In genomic region chr2:237695201-237695780, GRCh38 we compare ENCODE assay signal across 2 cellular contexts.
TF ChIP-seq lines count a peak whose summit lies in the region.

No MANE protein-coding gene starts in this region.

TF ChIP-seq in GM23338, 12 proteins besides CTCF, POLR2A, EP300 and RAD21 (continued from another document):
- TF ChIP-seq, protein P1, sequence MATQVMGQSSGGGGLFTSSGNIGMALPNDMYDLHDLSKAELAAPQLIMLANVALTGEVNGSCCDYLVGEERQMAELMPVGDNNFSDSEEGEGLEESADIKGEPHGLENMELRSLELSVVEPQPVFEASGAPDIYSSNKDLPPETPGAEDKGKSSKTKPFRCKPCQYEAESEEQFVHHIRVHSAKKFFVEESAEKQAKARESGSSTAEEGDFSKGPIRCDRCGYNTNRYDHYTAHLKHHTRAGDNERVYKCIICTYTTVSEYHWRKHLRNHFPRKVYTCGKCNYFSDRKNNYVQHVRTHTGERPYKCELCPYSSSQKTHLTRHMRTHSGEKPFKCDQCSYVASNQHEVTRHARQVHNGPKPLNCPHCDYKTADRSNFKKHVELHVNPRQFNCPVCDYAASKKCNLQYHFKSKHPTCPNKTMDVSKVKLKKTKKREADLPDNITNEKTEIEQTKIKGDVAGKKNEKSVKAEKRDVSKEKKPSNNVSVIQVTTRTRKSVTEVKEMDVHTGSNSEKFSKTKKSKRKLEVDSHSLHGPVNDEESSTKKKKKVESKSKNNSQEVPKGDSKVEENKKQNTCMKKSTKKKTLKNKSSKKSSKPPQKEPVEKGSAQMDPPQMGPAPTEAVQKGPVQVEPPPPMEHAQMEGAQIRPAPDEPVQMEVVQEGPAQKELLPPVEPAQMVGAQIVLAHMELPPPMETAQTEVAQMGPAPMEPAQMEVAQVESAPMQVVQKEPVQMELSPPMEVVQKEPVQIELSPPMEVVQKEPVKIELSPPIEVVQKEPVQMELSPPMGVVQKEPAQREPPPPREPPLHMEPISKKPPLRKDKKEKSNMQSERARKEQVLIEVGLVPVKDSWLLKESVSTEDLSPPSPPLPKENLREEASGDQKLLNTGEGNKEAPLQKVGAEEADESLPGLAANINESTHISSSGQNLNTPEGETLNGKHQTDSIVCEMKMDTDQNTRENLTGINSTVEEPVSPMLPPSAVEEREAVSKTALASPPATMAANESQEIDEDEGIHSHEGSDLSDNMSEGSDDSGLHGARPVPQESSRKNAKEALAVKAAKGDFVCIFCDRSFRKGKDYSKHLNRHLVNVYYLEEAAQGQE (IDR thresholded peaks at IDR 0.05; ENCODE audit: unreplicated experiment): no peak
- TF ChIP-seq ZNF331 (CRISPR knock-in tag; IDR thresholded peaks at IDR 0.05; ENCODE audit: low read depth): no peak
- no peak for TF ChIP-seq EZH2 (IDR thresholded peaks at IDR 0.05; ENCODE audit: low read depth, unreplicated experiment)
- TF ChIP-seq STAT1 (IDR thresholded peaks at IDR 0.05; ENCODE audit: unreplicated experiment): no peak
- TF ChIP-seq POLR2AphosphoS5 (IDR thresholded peaks at IDR 0.05; ENCODE audit: low read depth): no peak
- TF ChIP-seq EZH2phosphoT487 (IDR thresholded peaks at IDR 0.05; ENCODE audit: unreplicated experiment): no peak
- TF ChIP-seq NANOG (IDR thresholded peaks at IDR 0.05; ENCODE audit: borderline replicate concordance): no peak
- TF ChIP-seq ZNF462 (CRISPR knock-in tag; IDR thresholded peaks at IDR 0.05): no peak

TF ChIP-seq in SK-N-SH, 30 proteins besides CTCF, POLR2A, EP300 and RAD21 (continued from another document):
- TF ChIP-seq, protein P2, sequence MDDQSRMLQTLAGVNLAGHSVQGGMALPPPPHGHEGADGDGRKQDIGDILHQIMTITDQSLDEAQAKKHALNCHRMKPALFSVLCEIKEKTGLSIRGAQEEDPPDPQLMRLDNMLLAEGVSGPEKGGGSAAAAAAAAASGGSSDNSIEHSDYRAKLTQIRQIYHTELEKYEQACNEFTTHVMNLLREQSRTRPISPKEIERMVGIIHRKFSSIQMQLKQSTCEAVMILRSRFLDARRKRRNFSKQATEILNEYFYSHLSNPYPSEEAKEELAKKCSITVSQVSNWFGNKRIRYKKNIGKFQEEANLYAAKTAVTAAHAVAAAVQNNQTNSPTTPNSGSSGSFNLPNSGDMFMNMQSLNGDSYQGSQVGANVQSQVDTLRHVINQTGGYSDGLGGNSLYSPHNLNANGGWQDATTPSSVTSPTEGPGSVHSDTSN (IDR thresholded peaks at IDR 0.05): 0 out of 2 replicates have a peak, but pooled peaks have one; percentile 33
- TF ChIP-seq NRF1 (IDR thresholded peaks at IDR 0.05; ENCODE audit: low read depth, low read length) (no peak), USF1 (IDR thresholded peaks at IDR 0.05; ENCODE audit: borderline replicate concordance, low read depth) (no peak), JUND (IDR thresholded peaks at IDR 0.05) (peak; percentile 71), TAF1 (IDR thresholded peaks at IDR 0.05; ENCODE audit: borderline replicate concordance, low read depth, low read length) (no peak), YY1 (IDR thresholded peaks at IDR 0.05; ENCODE audit: low read depth) (no peak), CHD2 (IDR thresholded peaks at IDR 0.05; ENCODE audit: low read length, partially characterized antibody) (no peak), SIN3A (IDR thresholded peaks at IDR 0.05; ENCODE audit: borderline replicate concordance, low read depth, low read length) (no peak; the same call in 1 of the 2 replicates), RFX5 (IDR thresholded peaks at IDR 0.05; ENCODE audit: low read length) (no peak), ZBTB33 (IDR thresholded peaks at IDR 0.05; ENCODE audit: borderline replicate concordance, low read depth) (no peak), NFIC (IDR thresholded peaks at IDR 0.05; ENCODE audit: borderline replicate concordance) (peak; percentile 58; the same call in 1 of the 2 replicates), TEAD4 (IDR thresholded peaks at IDR 0.05; ENCODE audit: borderline replicate concordance, insufficient read depth) (0 out of 2 replicates have a peak, but pooled peaks have one; percentile 34), MXI1 (IDR thresholded peaks at IDR 0.05; ENCODE audit: low read depth, low read length) (no peak), RCOR1 (IDR thresholded peaks at IDR 0.05; ENCODE audit: low read length) (no peak), ELF1 (IDR thresholded peaks at IDR 0.05) (no peak), GABPA (IDR thresholded peaks at IDR 0.05; ENCODE audit: low read depth) (no peak), FOSL2 (IDR thresholded peaks at IDR 0.05; ENCODE audit: borderline replicate concordance, low read depth) (peak; percentile 88), TCF12 (IDR thresholded peaks at IDR 0.05) (peak; percentile 75), POLR2AphosphoS5 (IDR thresholded peaks at IDR 0.05; ENCODE audit: low read depth, low read length) (peak; percentile 72; the same call in 1 of the 2 replicates), GATA2 (CRISPR knock-in tag; IDR thresholded peaks at IDR 0.05) (no peak), MEF2A (IDR thresholded peaks at IDR 0.05; ENCODE audit: borderline replicate concordance, low read depth) (0 out of 2 replicates have a peak, but pooled peaks have one; percentile 30)
- TF ChIP-seq, protein P1 (IDR thresholded peaks at IDR 0.05; ENCODE audit: low read depth, low read length): no peak
- TF ChIP-seq, protein P3, sequence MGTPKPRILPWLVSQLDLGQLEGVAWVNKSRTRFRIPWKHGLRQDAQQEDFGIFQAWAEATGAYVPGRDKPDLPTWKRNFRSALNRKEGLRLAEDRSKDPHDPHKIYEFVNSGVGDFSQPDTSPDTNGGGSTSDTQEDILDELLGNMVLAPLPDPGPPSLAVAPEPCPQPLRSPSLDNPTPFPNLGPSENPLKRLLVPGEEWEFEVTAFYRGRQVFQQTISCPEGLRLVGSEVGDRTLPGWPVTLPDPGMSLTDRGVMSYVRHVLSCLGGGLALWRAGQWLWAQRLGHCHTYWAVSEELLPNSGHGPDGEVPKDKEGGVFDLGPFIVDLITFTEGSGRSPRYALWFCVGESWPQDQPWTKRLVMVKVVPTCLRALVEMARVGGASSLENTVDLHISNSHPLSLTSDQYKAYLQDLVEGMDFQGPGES (IDR thresholded peaks at IDR 0.05; ENCODE audit: low read depth, low read length): no peak
- TF ChIP-seq, protein P4, sequence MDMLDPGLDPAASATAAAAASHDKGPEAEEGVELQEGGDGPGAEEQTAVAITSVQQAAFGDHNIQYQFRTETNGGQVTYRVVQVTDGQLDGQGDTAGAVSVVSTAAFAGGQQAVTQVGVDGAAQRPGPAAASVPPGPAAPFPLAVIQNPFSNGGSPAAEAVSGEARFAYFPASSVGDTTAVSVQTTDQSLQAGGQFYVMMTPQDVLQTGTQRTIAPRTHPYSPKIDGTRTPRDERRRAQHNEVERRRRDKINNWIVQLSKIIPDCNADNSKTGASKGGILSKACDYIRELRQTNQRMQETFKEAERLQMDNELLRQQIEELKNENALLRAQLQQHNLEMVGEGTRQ (IDR thresholded peaks at IDR 0.05; ENCODE audit: borderline replicate concordance, low read depth, low read length): no peak
TF ChIP-seq in SK-N-SH: peak in this region for 9.
